8 cellular contexts compared by ENCODE assay signal in genomic region chrX:154412468-154412867, GRCh38. TPM values are rescaled to one million over a fixed set of nuclear protein-coding genes. Genes with fewer than 3 reads are reported as not detected.
DNase-seq lines count a peak whose midpoint lies in the region; ATAC-seq and TF ChIP-seq lines count a peak whose summit lies in the region.

No MANE protein-coding gene starts in this region.

- H3K27ac ChIP-seq in 22Rv1 (peak overlapping the region; percentile 84), HL-60 (replicated peaks) (peak overlapping the region; percentile 93), layer of hippocampus (ENCODE audit: low read depth, low read length) (peak overlapping the region; percentile 81), thyroid gland (peak overlapping the region; percentile 89 to 95 (median 94))

- TF ChIP-seq CTCF in 22Rv1 (IDR thresholded peaks at IDR 0.05) (no peak), HL-60 (IDR thresholded peaks at IDR 0.05; ENCODE audit: insufficient read depth, low read length) (no peak), thyroid gland (IDR thresholded peaks at IDR 0.05) (no peak)

- intact Hi-C loops in thyroid gland (cut with DNase I): no loop called here

- 33 to 43% methylated on average over 2 to 4 of the region's 4 CpGs for WGBS in thyroid gland, 2 donors

- peak; percentile 70 to 91 for DNase-seq in HL-60 (ENCODE audit: low read depth in 1 of 2, low spot score in 1 of 2)
- DNase-seq in adipocyte (ENCODE audit: low read depth): peak; percentile 15
- peak in 1 of 2 donors; percentile 11 for DNase-seq in thyroid gland
- DNase-seq in OCI-M2 (lab: John Stamatoyannopoulos, UW; ENCODE audit: unreplicated experiment): no peak
- DNase-seq in DMS153 (lab: John Stamatoyannopoulos, UW): no peak

- no peaks in the 10 kb centered on the region for H3K36me3 ChIP-seq in adipocyte (ENCODE audit: control insufficient read depth, insufficient read depth, low read length, severe bottlenecking)
- H3K36me3 ChIP-seq in thyroid gland: no peaks in the 10 kb centered on the region

- H3K4me3 ChIP-seq in HL-60 (replicated peaks; ENCODE audit: insufficient read depth, low read length): peak overlapping the region; percentile 62
- H3K4me3 ChIP-seq in adipocyte (ENCODE audit: low read length): peak overlapping the region; percentile 80
- peak overlapping the region in 1 of 3 donors; percentile 62 for H3K4me3 ChIP-seq in thyroid gland (replicated peaks in 1 of 3)

- peak overlapping the region; percentile 88 for H3K9ac ChIP-seq in adipocyte (ENCODE audit: low read length)

- no peak for ATAC-seq in GM18517 (IDR thresholded peaks at IDR 0.05; ENCODE audit: unreplicated experiment)

- H3K9me3 ChIP-seq in adipocyte (ENCODE audit: control insufficient read depth, low read length) (no peaks in the 10 kb centered on the region), thyroid gland (no peaks in the 10 kb centered on the region)

- H3K4me1 ChIP-seq in adipocyte (ENCODE audit: control insufficient read depth, insufficient read depth, low read length) (peaks cover 5% of the 10 kb centered on the region), thyroid gland (peaks cover 0 to 7% of the 10 kb centered on the region in 2 donors)

- H3K27me3 ChIP-seq in HL-60 (ENCODE audit: insufficient read depth, poor library complexity, severe bottlenecking) (no peaks in the 10 kb centered on the region), adipocyte (replicated peaks; ENCODE audit: control insufficient read depth, insufficient read depth, low read length) (no peaks in the 10 kb centered on the region), layer of hippocampus (ENCODE audit: control insufficient read depth, insufficient read depth, low read length) (no peaks in the 10 kb centered on the region), thyroid gland (no peaks in the 10 kb centered on the region)

- TF ChIP-seq POLR2A in thyroid gland (IDR thresholded peaks at IDR 0.05): no peak

RNA-seq across cellular contexts. Expression of gene TAFAZZIN, which starts 1.1 kb away (rescaled TPM):
- 10 to 100 TPM; 41.1 to 75.9 (median 59.0) TPM for total RNA-seq in thyroid gland

RNA-seq across cellular contexts. Expression of gene DNASE1L1, which starts 3.4 kb away (rescaled TPM):
- total RNA-seq in thyroid gland: 10 to 100 TPM; 40.7 to 92.9 (median 61.6) TPM

RNA-seq across cellular contexts. Expression of gene RPL10, which starts 14.3 kb away (rescaled TPM):
- 1,000 to 10,000 TPM; 1,199 to 6,548 (median 3,258) TPM for total RNA-seq in thyroid gland

RNA-seq across cellular contexts. Expression of gene ATP6AP1, which starts 16.0 kb away (rescaled TPM):
- total RNA-seq in thyroid gland: 100 to 1,000 TPM in 1 of 4 donors, 10 to 100 TPM in 3; 69.0 to 172 (median 84.4) TPM

RNA-seq across cellular contexts. Expression of gene GDI1, which starts 24.5 kb away (rescaled TPM):
- 10 to 100 TPM; 59.7 to 86.2 (median 78.1) TPM for total RNA-seq in thyroid gland

Comparison
In these comparisons a context has a peak if more than half of its experiments do, and no peak if none do; other contexts are left out.
1. DNase-seq: peak in HL-60 (2 of 2) and adipocyte (single experiment); none in OCI-M2 (single experiment) and DMS153 (single experiment).
2. Peak in every context shown above with its lines, with median percentiles within 50 percentile points of each other: H3K27ac ChIP-seq.